Comparison of ENCODE assay signal across 1 cellular context in the genomic region with DNA sequence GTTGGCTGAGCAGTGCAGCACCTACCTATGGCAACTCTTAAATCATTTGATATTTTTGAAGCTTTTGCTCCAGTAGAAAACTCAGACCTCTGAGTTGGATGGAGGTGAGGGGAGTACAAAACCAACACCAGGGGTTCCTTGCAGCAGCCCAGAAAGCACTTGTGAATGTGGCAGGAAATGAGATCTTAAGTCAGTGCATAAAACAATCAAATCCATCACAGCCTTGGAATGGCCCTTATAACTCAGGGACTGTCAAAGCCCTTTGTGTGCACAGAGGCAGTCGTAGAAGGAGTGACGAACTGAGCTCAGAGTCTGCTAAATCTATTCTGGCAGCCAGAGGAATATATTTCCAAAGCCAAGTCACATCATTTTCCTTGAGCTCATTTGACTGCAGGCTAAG.
TF ChIP-seq lines count a peak whose summit lies in the region.

No MANE protein-coding gene starts in this region.

TF ChIP-seq in neural cell, 6 proteins besides CTCF, POLR2A, EP300 and RAD21 (continued from another document):
- TF ChIP-seq, protein P1, sequence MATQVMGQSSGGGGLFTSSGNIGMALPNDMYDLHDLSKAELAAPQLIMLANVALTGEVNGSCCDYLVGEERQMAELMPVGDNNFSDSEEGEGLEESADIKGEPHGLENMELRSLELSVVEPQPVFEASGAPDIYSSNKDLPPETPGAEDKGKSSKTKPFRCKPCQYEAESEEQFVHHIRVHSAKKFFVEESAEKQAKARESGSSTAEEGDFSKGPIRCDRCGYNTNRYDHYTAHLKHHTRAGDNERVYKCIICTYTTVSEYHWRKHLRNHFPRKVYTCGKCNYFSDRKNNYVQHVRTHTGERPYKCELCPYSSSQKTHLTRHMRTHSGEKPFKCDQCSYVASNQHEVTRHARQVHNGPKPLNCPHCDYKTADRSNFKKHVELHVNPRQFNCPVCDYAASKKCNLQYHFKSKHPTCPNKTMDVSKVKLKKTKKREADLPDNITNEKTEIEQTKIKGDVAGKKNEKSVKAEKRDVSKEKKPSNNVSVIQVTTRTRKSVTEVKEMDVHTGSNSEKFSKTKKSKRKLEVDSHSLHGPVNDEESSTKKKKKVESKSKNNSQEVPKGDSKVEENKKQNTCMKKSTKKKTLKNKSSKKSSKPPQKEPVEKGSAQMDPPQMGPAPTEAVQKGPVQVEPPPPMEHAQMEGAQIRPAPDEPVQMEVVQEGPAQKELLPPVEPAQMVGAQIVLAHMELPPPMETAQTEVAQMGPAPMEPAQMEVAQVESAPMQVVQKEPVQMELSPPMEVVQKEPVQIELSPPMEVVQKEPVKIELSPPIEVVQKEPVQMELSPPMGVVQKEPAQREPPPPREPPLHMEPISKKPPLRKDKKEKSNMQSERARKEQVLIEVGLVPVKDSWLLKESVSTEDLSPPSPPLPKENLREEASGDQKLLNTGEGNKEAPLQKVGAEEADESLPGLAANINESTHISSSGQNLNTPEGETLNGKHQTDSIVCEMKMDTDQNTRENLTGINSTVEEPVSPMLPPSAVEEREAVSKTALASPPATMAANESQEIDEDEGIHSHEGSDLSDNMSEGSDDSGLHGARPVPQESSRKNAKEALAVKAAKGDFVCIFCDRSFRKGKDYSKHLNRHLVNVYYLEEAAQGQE (IDR thresholded peaks at IDR 0.05; ENCODE audit: borderline replicate concordance) = no peak
- TF ChIP-seq TAF1 (IDR thresholded peaks at IDR 0.05; ENCODE audit: low read depth) (no peak), POLR2AphosphoS5 (IDR thresholded peaks at IDR 0.05) (no peak), MXI1 (conservative IDR thresholded peaks at IDR 0.05; ENCODE audit: poor library complexity, severe bottlenecking) (no peak), SMC3 (conservative IDR thresholded peaks at IDR 0.05; ENCODE audit: poor library complexity) (no peak)
